Comparison of ENCODE assay signal across 15 cellular contexts in genomic region chr1:54311506-54311905, GRCh38.
A peak's percentile ranks its signal among the peaks of the same experiment; 100 is the strongest.
DNase-seq lines count a peak whose midpoint lies in the region; ATAC-seq and TF ChIP-seq lines count a peak whose summit lies in the region.
"Had no signal": no experiment of that assay in that cellular context is flagged by ENCODE, and none has a peak within 500 bp of the region (broad histone marks: within the 10 kb centered on the region; RNA-seq: fewer than 3 reads in every experiment).

No MANE protein-coding gene starts in this region.

- H3K27me3 ChIP-seq in CD4-positive, alpha-beta T cell (ENCODE audit: control insufficient read depth, insufficient read depth, low read length) = no peaks in the 10 kb centered on the region
- H3K27me3 ChIP-seq in GM23248 (replicated peaks; ENCODE audit: insufficient read depth) = no peaks in the 10 kb centered on the region
- no peaks in the 10 kb centered on the region for H3K27me3 ChIP-seq in naive thymus-derived CD4-positive, alpha-beta T cell (ENCODE audit: control insufficient read depth in 2 of 2, insufficient read depth in 2 of 2, low read length in 2 of 2)
- H3K27me3 ChIP-seq: left lung, SJCRH30 had no signal

- ATAC-seq in CD4-positive, alpha-beta T cell (ENCODE audit: poor library complexity) = no peak
- ATAC-seq in activated CD8-positive, alpha-beta T cell treated with anti-CD3 and anti-CD28 coated beads, Interleukin-2, amount 10 ng/mL, durations not matched to agents 7 days and 5 days = no peak
- ATAC-seq in naive thymus-derived CD4-positive, alpha-beta T cell = no peak
- no peak for ATAC-seq in HG03159 (IDR thresholded peaks at IDR 0.05; ENCODE audit: unreplicated experiment)

- POLR2A ChIA-PET in CD4-positive, alpha-beta T cell (lab: Charles Lee) = interaction anchor here (1.0 to 3.0 kb wide), 3 partner anchors 9 to 26 kb away, joined by 3 to 8 read pairs (median 4); no protein-coding TSS in a partner anchor
- POLR2A ChIA-PET in activated CD8-positive, alpha-beta T cell treated with anti-CD3 and anti-CD28 coated beads, Interleukin-2, amount 10 ng/mL, durations not matched to agents 7 days and 5 days (lab: Charles Lee) = interaction anchor here (0.6 kb wide), 1 partner anchor 31 kb away, joined by 3 read pairs; no protein-coding TSS in a partner anchor
- POLR2A ChIA-PET in naive thymus-derived CD4-positive, alpha-beta T cell (lab: Charles Lee) = interaction anchor here (0.7 to 2.3 kb wide), 7 partner anchors 8 to 45 kb away, joined by 3 to 7 read pairs (median 3); no protein-coding TSS in a partner anchor

- H3K36me3 ChIP-seq in GM23248 (ENCODE audit: low read depth) = no peaks in the 10 kb centered on the region
- no peaks in the 10 kb centered on the region for H3K36me3 ChIP-seq in naive thymus-derived CD4-positive, alpha-beta T cell (ENCODE audit: control insufficient read depth in 2 of 3, insufficient read depth in 3 of 3, low read length in 3 of 3)
- H3K36me3 ChIP-seq: left lung, SJCRH30, thoracic aorta had no signal

- TF ChIP-seq CTCF in CD4-positive, alpha-beta T cell (IDR thresholded peaks at IDR 0.05) = no peak

- no peak overlapping the region for H3K4me3 ChIP-seq in GM23248
- no peak overlapping the region for H3K4me3 ChIP-seq in naive thymus-derived CD4-positive, alpha-beta T cell (ENCODE audit: low read length)
- H3K4me3 ChIP-seq: left lung, SJCRH30, thoracic aorta had no signal

- no peaks in the 10 kb centered on the region for H3K36me3 Mint-ChIP-seq in CD4-positive, alpha-beta T cell (ENCODE audit: low read depth)
- peaks cover 23% of the 10 kb centered on the region for H3K36me3 Mint-ChIP-seq in activated CD8-positive, alpha-beta T cell treated with anti-CD3 and anti-CD28 coated beads, Interleukin-2, amount 10 ng/mL, durations not matched to agents 7 days and 5 days (ENCODE audit: low read depth)
- peaks cover 0 to 4% (median 0%) of the 10 kb centered on the region in 5 donors for H3K36me3 Mint-ChIP-seq in naive thymus-derived CD4-positive, alpha-beta T cell
- H3K36me3 Mint-ChIP-seq: activated naive CD4-positive, alpha-beta T cell treated with anti-CD3 and anti-CD28 coated beads, Interleukin-2, amount 50 U/mL, for 72 hours had no signal

- H3K27ac ChIP-seq in CD4-positive, alpha-beta T cell (ENCODE audit: low read depth, low read length) = no peak overlapping the region
- peak overlapping the region; percentile 52 for H3K27ac ChIP-seq in GM23248
- peak overlapping the region; percentile 36 for H3K27ac ChIP-seq in naive thymus-derived CD4-positive, alpha-beta T cell (ENCODE audit: low read depth, low read length)
- H3K27ac ChIP-seq: left lung, SJCRH30, thoracic aorta had no signal

- H4K20me1 ChIP-seq in GM23248 (ENCODE audit: insufficient read depth) = no peaks in the 10 kb centered on the region

- no peaks in the 10 kb centered on the region for H3K9me2 ChIP-seq in GM23248 (ENCODE audit: insufficient read depth)

- H3K79me2 ChIP-seq in GM23248 (ENCODE audit: insufficient read depth) = peaks cover 79% of the 10 kb centered on the region

- H3K27ac Mint-ChIP-seq in CD4-positive, alpha-beta T cell = peak overlapping the region; percentile 81
- H3K27ac Mint-ChIP-seq in activated CD8-positive, alpha-beta T cell treated with anti-CD3 and anti-CD28 coated beads, Interleukin-2, amount 10 ng/mL, durations not matched to agents 7 days and 5 days = peak overlapping the region; percentile 79
- peak overlapping the region; percentile 51 to 91 (median 84) for H3K27ac Mint-ChIP-seq in naive thymus-derived CD4-positive, alpha-beta T cell
- H3K27ac Mint-ChIP-seq: B cell had no signal

- H3K4me2 ChIP-seq in GM23248 (ENCODE audit: unreplicated experiment) = no peak overlapping the region

- H2AFZ ChIP-seq in GM23248 = no peak overlapping the region

- CTCF ChIA-PET in CD4-positive, alpha-beta T cell (lab: Charles Lee) = interaction anchor here (1.2 to 1.6 kb wide), 2 partner anchors 96 to 178 kb away, joined by 3 read pairs; no protein-coding TSS in a partner anchor
- CTCF ChIA-PET in activated CD8-positive, alpha-beta T cell treated with anti-CD3 and anti-CD28 coated beads, Interleukin-2, amount 10 ng/mL, durations not matched to agents 7 days and 5 days (lab: Charles Lee) = interaction anchor here (0.5 to 1.6 kb wide), 3 partner anchors 9 to 178 kb away, joined by 3 to 4 read pairs (median 3); no protein-coding TSS in a partner anchor
- CTCF ChIA-PET in naive thymus-derived CD4-positive, alpha-beta T cell (lab: Charles Lee) = interaction anchor here (0.6 kb wide), 1 partner anchor 65 kb away, joined by 3 read pairs; no protein-coding TSS in a partner anchor

- intact Hi-C loops in CD4-positive, alpha-beta T cell (cut with DNase I, micrococcal nuclease) = no loop called here
- intact Hi-C loops in naive thymus-derived CD4-positive, alpha-beta T cell (cut with micrococcal nuclease) = loop anchor here (2.0 to 5.0 kb wide), 4 partner anchors 15 to 46 kb away; no protein-coding TSS in a partner anchor

- DNase-seq in CD4-positive, alpha-beta T cell = no peak
- DNase-seq in GM23248 (peak; percentile 61), COLO829 (ENCODE audit: low spot score) (no peak), A172 (ENCODE audit: low spot score) (no peak), activated gamma-delta T cell treated with Interleukin-2 at 50 U/mL for 16 hours (no peak)
- DNase-seq in activated CD8-positive, alpha-beta T cell treated with anti-CD3 and anti-CD28 coated beads, Interleukin-2, amount 10 ng/mL, durations not matched to agents 7 days and 5 days = no peak
- no peak for DNase-seq in naive thymus-derived CD4-positive, alpha-beta T cell
- DNase-seq: DMS 273 treated with DMSO at 0.1 percent for 48 hours; effector CD4-positive, alpha-beta T cell; left lung had no signal

- H3K9me3 ChIP-seq in CD4-positive, alpha-beta T cell (ENCODE audit: control insufficient read depth, low read length) = no peaks in the 10 kb centered on the region
- no peaks in the 10 kb centered on the region for H3K9me3 ChIP-seq in GM23248 (ENCODE audit: low read depth)
- no peaks in the 10 kb centered on the region for H3K9me3 ChIP-seq in naive thymus-derived CD4-positive, alpha-beta T cell (ENCODE audit: control insufficient read depth in 2 of 3, low read length in 3 of 3)
- H3K9me3 ChIP-seq: left lung, SJCRH30, thoracic aorta had no signal

- peaks cover 76% of the 10 kb centered on the region for H3K4me1 Mint-ChIP-seq in CD4-positive, alpha-beta T cell (ENCODE audit: low read depth)
- peaks cover 66% of the 10 kb centered on the region for H3K4me1 Mint-ChIP-seq in activated CD8-positive, alpha-beta T cell treated with anti-CD3 and anti-CD28 coated beads, Interleukin-2, amount 10 ng/mL, durations not matched to agents 7 days and 5 days (ENCODE audit: low read depth)
- H3K4me1 Mint-ChIP-seq in naive thymus-derived CD4-positive, alpha-beta T cell = peaks cover 40 to 88% (median 83%) of the 10 kb centered on the region in 7 donors

- in situ Hi-C loops in GM23248 (cut with MboI) = no loop called here

- H3K9ac ChIP-seq in GM23248 = no peak overlapping the region

- no peaks in the 10 kb centered on the region for H3K27me3 Mint-ChIP-seq in CD4-positive, alpha-beta T cell
- no peaks in the 10 kb centered on the region for H3K27me3 Mint-ChIP-seq in activated CD8-positive, alpha-beta T cell treated with anti-CD3 and anti-CD28 coated beads, Interleukin-2, amount 10 ng/mL, durations not matched to agents 7 days and 5 days (ENCODE audit: low read depth)
- H3K27me3 Mint-ChIP-seq in naive thymus-derived CD4-positive, alpha-beta T cell = no peaks in the 10 kb centered on the region
- H3K27me3 Mint-ChIP-seq: B cell had no signal

- no peak overlapping the region for H3K4me3 Mint-ChIP-seq in CD4-positive, alpha-beta T cell
- H3K4me3 Mint-ChIP-seq in activated CD8-positive, alpha-beta T cell treated with anti-CD3 and anti-CD28 coated beads, Interleukin-2, amount 10 ng/mL, durations not matched to agents 7 days and 5 days = no peak overlapping the region
- peak overlapping the region in 6 of 10 donors; percentile 6 to 82 (median 27) for H3K4me3 Mint-ChIP-seq in naive thymus-derived CD4-positive, alpha-beta T cell
- H3K4me3 Mint-ChIP-seq: B cell had no signal

- no peaks in the 10 kb centered on the region for H3F3A ChIP-seq in GM23248 (ENCODE audit: insufficient read depth)

- WGBS in GM23248 (ENCODE audit: low coverage in 1 of 2, low lambda C conversion rate in 2 of 2, missing lambda C conversion rate in 2 of 2), 2 experiments = 75 to 76% methylated on average over 7 of the region's 7 CpGs

- H3K4me1 ChIP-seq in GM23248 (ENCODE audit: insufficient read depth) = peaks cover 22% of the 10 kb centered on the region
- peaks cover 4 to 59% of the 10 kb centered on the region in 2 donors for H3K4me1 ChIP-seq in naive thymus-derived CD4-positive, alpha-beta T cell (ENCODE audit: control insufficient read depth in 2 of 2, insufficient read depth in 2 of 2, low read length in 2 of 2)
- H3K4me1 ChIP-seq: SJCRH30 had no signal

- no peaks in the 10 kb centered on the region for H3K9me3 Mint-ChIP-seq in CD4-positive, alpha-beta T cell
- no peaks in the 10 kb centered on the region for H3K9me3 Mint-ChIP-seq in activated CD8-positive, alpha-beta T cell treated with anti-CD3 and anti-CD28 coated beads, Interleukin-2, amount 10 ng/mL, durations not matched to agents 7 days and 5 days (ENCODE audit: insufficient read depth)
- H3K9me3 Mint-ChIP-seq in naive thymus-derived CD4-positive, alpha-beta T cell = no peaks in the 10 kb centered on the region
- H3K9me3 Mint-ChIP-seq: activated naive CD4-positive, alpha-beta T cell treated with anti-CD3 and anti-CD28 coated beads, Interleukin-2, amount 50 U/mL, for 72 hours had no signal

Comparison
In these comparisons a context has a peak if more than half of its experiments do, and no peak if none do; other contexts are left out.
1. H3K4me3 Mint-ChIP-seq: peak in naive thymus-derived CD4-positive, alpha-beta T cell (6 of 10); none in CD4-positive, alpha-beta T cell (single experiment) and activated CD8-positive, alpha-beta T cell treated with anti-CD3 and anti-CD28 coated beads, Interleukin-2, amount 10 ng/mL, durations not matched to agents 7 days and 5 days (single experiment).
2. intact Hi-C loops: an anchor here in naive thymus-derived CD4-positive, alpha-beta T cell (2.0 to 5.0 kb wide); none called in CD4-positive, alpha-beta T cell.
3. Peak in every context shown above with its lines, with median percentiles within 50 percentile points of each other: H3K27ac Mint-ChIP-seq.